Comparison of ENCODE assay signal across 1 cellular context in genomic region chr4:90060039-90060438, GRCh38.
TF ChIP-seq lines count a peak whose summit lies in the region.

No MANE protein-coding gene starts in this region.

TF ChIP-seq in H1, 55 proteins besides CTCF, POLR2A, EP300 and RAD21 (continued from another document):
- TF ChIP-seq POLR2AphosphoS5 (IDR thresholded peaks at IDR 0.05; ENCODE audit: low read depth, low read length) (no peak), EGR1 (IDR thresholded peaks at IDR 0.05; ENCODE audit: borderline replicate concordance, low read depth, low read length) (no peak), CBX5 (IDR thresholded peaks at IDR 0.05; ENCODE audit: low read depth, low read length) (no peak), SIX5 (IDR thresholded peaks at IDR 0.05; ENCODE audit: low read depth, low read length) (no peak), GTF2F1 (IDR thresholded peaks at IDR 0.05; ENCODE audit: borderline replicate concordance, low read depth, low read length) (no peak), USF2 (IDR thresholded peaks at IDR 0.05; ENCODE audit: low read length) (no peak), ASH2L (IDR thresholded peaks at IDR 0.05; ENCODE audit: low read length) (no peak), TAF1 (IDR thresholded peaks at IDR 0.05; ENCODE audit: low read depth, low read length) (no peak), BCL11A (IDR thresholded peaks at IDR 0.05; ENCODE audit: low read depth in 2 of 2, low read length in 2 of 2) (no peak)
TF ChIP-seq in H1: peak in this region for 0.
